In genomic region chr3:162774613-162775100, GRCh38 we compare ENCODE assay signal across 1 cellular context.
A peak's percentile ranks its signal among the peaks of the same experiment; 100 is the strongest.
TF ChIP-seq lines count a peak whose summit lies in the region.

No MANE protein-coding gene starts in this region.

TF ChIP-seq in H1, 55 proteins besides CTCF, POLR2A, EP300 and RAD21:
- TF ChIP-seq NANOG (IDR thresholded peaks at IDR 0.05; ENCODE audit: insufficient read depth, low read depth, low read length, poor library complexity, severe bottlenecking) (peak; percentile 35), PHF8 (conservative IDR thresholded peaks at IDR 0.05; ENCODE audit: low read depth, low read length) (no peak)
